Comparison of ENCODE assay signal across 1 cellular context in the genomic region with DNA sequence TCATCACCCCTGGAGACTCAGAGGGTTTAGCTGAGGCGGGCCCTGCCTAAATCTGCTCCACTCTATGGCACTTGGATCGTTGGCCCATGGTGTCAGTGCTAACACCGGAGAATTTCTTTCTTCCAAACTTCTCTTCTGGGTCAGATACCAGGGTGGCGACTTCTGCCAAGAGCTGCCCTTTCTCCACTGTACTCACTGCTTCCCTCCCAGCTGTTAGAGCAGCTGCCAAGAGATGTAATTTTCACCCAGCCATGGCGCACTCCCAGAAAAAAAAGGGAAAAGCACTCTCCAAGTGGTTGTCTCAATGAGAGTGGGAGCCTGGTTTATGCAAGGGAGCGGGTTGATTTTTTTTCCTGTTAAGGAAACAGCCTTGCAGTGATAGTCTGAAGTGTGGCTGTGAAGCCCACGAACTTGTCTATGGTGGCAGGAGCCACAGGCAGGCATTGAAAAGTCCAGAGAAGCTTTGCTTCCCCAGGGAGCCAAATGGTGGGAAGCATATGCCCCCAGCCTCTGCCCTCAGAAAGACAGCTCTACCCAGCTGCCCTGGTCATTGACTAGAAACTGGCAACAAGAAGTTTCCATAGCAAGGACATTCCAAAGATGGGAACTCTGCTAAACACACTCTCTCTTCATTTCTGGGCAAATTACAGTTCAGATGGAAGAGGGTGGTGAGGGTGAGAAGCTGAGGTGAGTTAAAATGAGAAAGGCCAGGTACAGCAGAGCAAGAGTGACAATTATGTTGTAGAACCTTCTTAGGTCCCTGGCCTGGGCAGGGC.
TF ChIP-seq lines count a peak whose summit lies in the region.

No MANE protein-coding gene starts in this region.

TF ChIP-seq in IMR-90, 13 proteins besides CTCF, POLR2A, EP300 and RAD21 (continued from another document):
- no peak for TF ChIP-seq CEBPB (IDR thresholded peaks at IDR 0.05; ENCODE audit: low read depth, low read length)
- TF ChIP-seq RFX5 (IDR thresholded peaks at IDR 0.05; ENCODE audit: low read depth, low read length) = no peak
- TF ChIP-seq, protein P1, sequence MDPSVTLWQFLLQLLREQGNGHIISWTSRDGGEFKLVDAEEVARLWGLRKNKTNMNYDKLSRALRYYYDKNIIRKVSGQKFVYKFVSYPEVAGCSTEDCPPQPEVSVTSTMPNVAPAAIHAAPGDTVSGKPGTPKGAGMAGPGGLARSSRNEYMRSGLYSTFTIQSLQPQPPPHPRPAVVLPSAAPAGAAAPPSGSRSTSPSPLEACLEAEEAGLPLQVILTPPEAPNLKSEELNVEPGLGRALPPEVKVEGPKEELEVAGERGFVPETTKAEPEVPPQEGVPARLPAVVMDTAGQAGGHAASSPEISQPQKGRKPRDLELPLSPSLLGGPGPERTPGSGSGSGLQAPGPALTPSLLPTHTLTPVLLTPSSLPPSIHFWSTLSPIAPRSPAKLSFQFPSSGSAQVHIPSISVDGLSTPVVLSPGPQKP (IDR thresholded peaks at IDR 0.05; ENCODE audit: borderline replicate concordance, low read depth, low read length) = no peak
- TF ChIP-seq FOS (IDR thresholded peaks at IDR 0.05; ENCODE audit: low read depth, low read length) = no peak
- TF ChIP-seq SMC3 (IDR thresholded peaks at IDR 0.05; ENCODE audit: low read depth, low read length) = no peak
